In genomic region chr1:235454021-235454420, GRCh38 we compare ENCODE assay signal across 3 cellular contexts.
"Had no signal": no experiment of that assay in that cellular context is flagged by ENCODE, and none has a peak within 500 bp of the region (broad histone marks: within the 10 kb centered on the region; RNA-seq: fewer than 3 reads in every experiment).

No MANE protein-coding gene starts in this region.

- H3K4me3 ChIP-seq: GM12878 had no signal

- DNase-seq: GDM1, GF-D8 had no signal
